ENCODE assay signal across 15 cellular contexts in the genomic region with DNA sequence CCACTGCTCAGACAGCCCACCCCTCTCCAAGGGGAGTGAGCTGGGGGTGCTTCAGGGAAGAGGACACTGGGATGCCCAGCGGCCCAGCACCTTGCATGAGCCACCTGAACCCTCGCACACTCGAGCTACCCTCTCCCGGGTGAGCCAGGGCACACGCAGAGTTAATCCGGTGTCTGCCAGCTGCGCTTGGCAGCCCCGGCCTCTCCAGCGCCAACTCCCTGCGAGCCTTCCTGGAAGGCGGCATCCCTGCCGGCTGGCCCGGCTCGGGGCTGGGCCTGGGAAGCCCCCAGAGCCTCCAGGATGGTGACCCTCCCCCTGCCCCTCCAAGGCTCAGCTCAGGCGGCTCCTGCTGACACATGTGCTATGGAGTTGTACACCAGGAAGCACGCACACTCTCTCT. TPM values are rescaled to one million over a fixed set of nuclear protein-coding genes. Genes with fewer than 3 reads are reported as not detected.
DNase-seq lines count a peak whose midpoint lies in the region; ATAC-seq and TF ChIP-seq lines count a peak whose summit lies in the region.
"Had no signal": no experiment of that assay in that cellular context is flagged by ENCODE, and none has a peak within 500 bp of the region (broad histone marks: within the 10 kb centered on the region; RNA-seq: fewer than 3 reads in every experiment).

No MANE protein-coding gene starts in this region.

- TF ChIP-seq POLR2A in adrenal gland (IDR thresholded peaks at IDR 0.05), result no peak
- TF ChIP-seq POLR2A in spleen (IDR thresholded peaks at IDR 0.05), result no peak

- no peaks in the 10 kb centered on the region for H3K9me3 Mint-ChIP-seq in activated CD4-positive, alpha-beta memory T cell treated with anti-CD3 and anti-CD28 coated beads for 36 hours
- H3K9me3 Mint-ChIP-seq: T-cell had no signal

- peaks cover 2% of the 10 kb centered on the region for H3K4me1 Mint-ChIP-seq in activated CD4-positive, alpha-beta memory T cell treated with anti-CD3 and anti-CD28 coated beads for 36 hours (ENCODE audit: low read depth)

- CTCF ChIA-PET in HEK293 (lab: Yijun Ruan, JAX), result no interaction called here
- CTCF ChIA-PET in activated CD4-positive, alpha-beta memory T cell treated with anti-CD3 and anti-CD28 coated beads for 36 hours (lab: Charles Lee), result no interaction called here

- peaks cover 18% of the 10 kb centered on the region for H3K27me3 Mint-ChIP-seq in activated CD4-positive, alpha-beta memory T cell treated with anti-CD3 and anti-CD28 coated beads for 36 hours

- TF ChIP-seq CTCF in 22Rv1 (IDR thresholded peaks at IDR 0.05) (no peak), HEK293 (tag by site-specific recombination; IDR thresholded peaks at IDR 0.05) (no peak), adrenal gland (IDR thresholded peaks at IDR 0.05) (no peak), left lung (IDR thresholded peaks at IDR 0.05) (no peak), spleen (IDR thresholded peaks at IDR 0.05 in 8 of 11, conservative IDR thresholded peaks at IDR 0.05 in 3 of 11) (no peak)

- peaks cover 4% of the 10 kb centered on the region; the same call in 1 of the 2 replicates for H3K4me1 ChIP-seq in HEK293 (ENCODE audit: control insufficient read depth, insufficient read depth, low read length)
- peaks cover 18 to 42% of the 10 kb centered on the region in 2 donors for H3K4me1 ChIP-seq in adrenal gland (replicated peaks in 1 of 2)
- H3K4me1 ChIP-seq in left lung, result peaks cover 0 to 8% of the 10 kb centered on the region in 2 donors
- H3K4me1 ChIP-seq in spleen, result peaks cover 0 to 15% (median 7%) of the 10 kb centered on the region in 6 donors

- H3K4me3 ChIP-seq in HEK293 (ENCODE audit: low read depth, low read length) (no peak overlapping the region), adrenal gland (no peak overlapping the region), left lung (peak overlapping the region; percentile 4 to 32), spleen (no peak overlapping the region)
- H3K4me3 ChIP-seq: gastroesophageal sphincter, lung had no signal

- no peak overlapping the region for H3K4me3 Mint-ChIP-seq in activated CD4-positive, alpha-beta memory T cell treated with anti-CD3 and anti-CD28 coated beads for 36 hours

- 17 to 26% (median 19%) methylated on average over 1 to 16 of the region's 16 CpGs for WGBS in adrenal gland, 4 donors
- 38 to 52% (median 42%) methylated on average over 13 to 16 of the region's 16 CpGs for WGBS in spleen, 5 donors

- intact Hi-C loops in adrenal gland (cut with DNase I), result no loop called here
- intact Hi-C loops in left lung (cut with DNase I), result no loop called here
- intact Hi-C loops in spleen (cut with DNase I; ENCODE audit: low total_unique reads), result no loop called here
- intact Hi-C loops in activated CD4-positive, alpha-beta memory T cell treated with anti-CD3 and anti-CD28 coated beads for 36 hours (cut with micrococcal nuclease), result no loop called here

- H3K9me3 ChIP-seq in HEK293 (ENCODE audit: control insufficient read depth, insufficient read depth, low read depth, low read length) (no peaks in the 10 kb centered on the region), adrenal gland (replicated peaks in 1 of 3) (no peaks in the 10 kb centered on the region), left lung (no peaks in the 10 kb centered on the region), spleen (no peaks in the 10 kb centered on the region)
- H3K9me3 ChIP-seq: gastroesophageal sphincter had no signal

- H3K36me3 ChIP-seq in HEK293 (ENCODE audit: control insufficient read depth in 2 of 2, insufficient read depth in 1 of 2, low read length in 2 of 2) (no peaks in the 10 kb centered on the region), adrenal gland (replicated peaks in 1 of 2) (no peaks in the 10 kb centered on the region), left lung (no peaks in the 10 kb centered on the region), spleen (no peaks in the 10 kb centered on the region)
- H3K36me3 ChIP-seq: gastroesophageal sphincter had no signal

- H3K27ac Mint-ChIP-seq in activated CD4-positive, alpha-beta memory T cell treated with anti-CD3 and anti-CD28 coated beads for 36 hours, result no peak overlapping the region
- H3K27ac Mint-ChIP-seq: T-cell had no signal

- DNase-seq in adrenal gland (peak in 5 of 7 donors; percentile 45 to 62 (median 54)), left lung (no peak), spleen (no peak), pons (ENCODE audit: low spot score) (no peak)
- no peak for DNase-seq in activated CD4-positive, alpha-beta memory T cell treated with anti-CD3 and anti-CD28 coated beads for 36 hours
- DNase-seq in activated effector memory CD4-positive, alpha-beta T cell treated with anti-CD3 and anti-CD28 coated beads, Interleukin-2, amount 50 U/mL, for 16 hours, result no peak
- DNase-seq: activated CD4-positive, alpha-beta T cell treated with anti-CD3 and anti-CD28 coated beads for 4 hours; EL; Karpas-422; NCI-H2029; T-cell had no signal

- peak overlapping the region; percentile 98 for H3K27ac ChIP-seq in 22Rv1
- H3K27ac ChIP-seq in HEK293 (ENCODE audit: extremely low read depth, low read depth, low read length), result no peak overlapping the region
- peak overlapping the region in 3 of 5 donors; percentile 39 to 62 (median 61) for H3K27ac ChIP-seq in adrenal gland
- no peak overlapping the region for H3K27ac ChIP-seq in left lung
- H3K27ac ChIP-seq in spleen, result no peak overlapping the region
- H3K27ac ChIP-seq: gastroesophageal sphincter had no signal

- POLR2A ChIA-PET in HEK293 (lab: Yijun Ruan, JAX), result no interaction called here
- POLR2A ChIA-PET in activated CD4-positive, alpha-beta memory T cell treated with anti-CD3 and anti-CD28 coated beads for 36 hours (lab: Charles Lee), result no interaction called here

- H3K36me3 Mint-ChIP-seq in activated CD4-positive, alpha-beta memory T cell treated with anti-CD3 and anti-CD28 coated beads for 36 hours, result no peaks in the 10 kb centered on the region
- H3K36me3 Mint-ChIP-seq: T-cell had no signal

- peak; percentile 21 for ATAC-seq in left lung
- ATAC-seq: gastroesophageal sphincter, T-cell had no signal

- H3K27me3 ChIP-seq in adrenal gland, result no peaks in the 10 kb centered on the region
- H3K27me3 ChIP-seq in left lung, result peaks cover 5 to 62% of the 10 kb centered on the region in 2 donors
- peaks cover 0 to 58% (median 15%) of the 10 kb centered on the region in 7 donors for H3K27me3 ChIP-seq in spleen (replicated peaks in 1 of 7)

TF ChIP-seq in HEK293, 187 proteins besides CTCF, POLR2A, EP300 and RAD21:
- no peak for TF ChIP-seq ZNF175 (tag by site-specific recombination; IDR thresholded peaks at IDR 0.05)
- TF ChIP-seq ZSCAN16 (tag by site-specific recombination; IDR thresholded peaks at IDR 0.05), result 0 out of 2 replicates have a peak, but pooled peaks have one; percentile 45
TF ChIP-seq in HEK293: peak in this region for 1.

RNA-seq across cellular contexts. Expression of a gene that starts 48.7 kb away (rescaled TPM):
- 100 to 1,000 TPM in 3 of 8 donors, 10 to 100 TPM in 5; 52.4 to 409 (median 90.0) TPM for total RNA-seq in adrenal gland
- polyA plus RNA-seq in adrenal gland, result 100 to 1,000 TPM in 2 of 3 donors, 10 to 100 TPM in 1; 62.4 to 250 (median 105) TPM
- 10 to 100 TPM; 20.7 to 44.2 TPM for total RNA-seq in left lung
- total RNA-seq in spleen, result 10 to 100 TPM in 1 of 7 donors, 1 to 10 TPM in 4, under 1 TPM in 2; 0.69 to 12.1 (median 1.0) TPM
- under 1 TPM; 0.30 to 0.67 (median 0.41) TPM for polyA plus RNA-seq in spleen
- 1 to 10 TPM; 1.1 to 1.7 TPM for total RNA-seq in activated CD4-positive, alpha-beta memory T cell treated with anti-CD3 and anti-CD28 coated beads for 36 hours

Comparison
In these comparisons a context has a peak if more than half of its experiments do, and no peak if none do; other contexts are left out.
1. H3K27ac ChIP-seq: peak in 22Rv1 (single experiment) and adrenal gland (3 of 5); none in HEK293 (single experiment), left lung (0 of 2) and spleen (0 of 8).
2. H3K4me3 ChIP-seq: peak in left lung (2 of 2); none in HEK293 (single experiment), adrenal gland (0 of 4) and spleen (0 of 8).
3. DNase-seq: peak in adrenal gland (5 of 7); none in left lung (0 of 2), spleen (single experiment), pons (single experiment), activated CD4-positive, alpha-beta memory T cell treated with anti-CD3 and anti-CD28 coated beads for 36 hours (single experiment) and activated effector memory CD4-positive, alpha-beta T cell treated with anti-CD3 and anti-CD28 coated beads, Interleukin-2, amount 50 U/mL, for 16 hours (single experiment).